Comparison of ENCODE assay signal across 16 cellular contexts in the genomic region with DNA sequence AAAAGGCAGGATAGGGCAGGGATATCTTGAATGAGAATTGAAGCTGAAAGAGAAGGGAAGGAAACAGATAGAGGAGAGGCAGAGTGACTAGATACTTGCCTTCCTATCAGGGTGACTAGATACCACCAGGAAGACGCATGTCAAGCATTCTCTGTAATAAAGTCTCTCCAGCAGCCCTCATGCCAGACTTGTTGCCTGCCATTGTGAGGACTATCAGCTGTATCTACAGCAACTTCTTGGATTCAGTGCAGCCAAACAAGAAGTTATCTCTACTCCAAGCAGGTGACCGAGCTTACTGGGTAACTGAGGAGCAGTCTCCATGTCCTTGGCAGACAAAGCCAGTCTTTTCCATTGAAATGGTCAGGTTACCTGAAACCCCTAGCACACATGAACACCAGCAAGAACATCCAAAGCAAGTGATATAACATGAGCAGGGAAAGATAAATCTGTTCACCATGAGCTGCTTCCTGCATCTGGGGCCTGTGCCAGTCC. TPM values are rescaled to one million over a fixed set of nuclear protein-coding genes. Genes with fewer than 3 reads are reported as not detected.
DNase-seq lines count a peak whose midpoint lies in the region; ATAC-seq and TF ChIP-seq lines count a peak whose summit lies in the region.
"Had no signal": no experiment of that assay in that cellular context is flagged by ENCODE, and none has a peak within 500 bp of the region (broad histone marks: within the 10 kb centered on the region; RNA-seq: fewer than 3 reads in every experiment).

No MANE protein-coding gene starts in this region.

- H3K27ac Mint-ChIP-seq in activated T-cell treated with anti-CD3 and anti-CD28 coated beads, Interleukin-2, amount 50 U/mL, for 24 hours = peak overlapping the region; percentile 87
- H3K27ac Mint-ChIP-seq in activated naive CD8-positive, alpha-beta T cell treated with anti-CD3 and anti-CD28 coated beads for 36 hours = peak overlapping the region; percentile 47
- H3K27ac Mint-ChIP-seq in progenitor cell of endocrine pancreas = no peak overlapping the region

- no peaks in the 10 kb centered on the region for H3K36me3 ChIP-seq in stomach
- H3K36me3 ChIP-seq: neutrophil, upper lobe of right lung, WERI-Rb-1 had no signal

- intact Hi-C loops in stomach (cut with DNase I; ENCODE audit: low total_unique reads) = no loop called here
- intact Hi-C loops in lower leg skin (cut with DNase I; ENCODE audit: low total_unique reads) = no loop called here

- H3K4me3 ChIP-seq in stomach (no peak overlapping the region), lower leg skin (ENCODE audit: low read depth, poor library complexity, severe bottlenecking) (no peak overlapping the region)
- H3K4me3 ChIP-seq: upper lobe of right lung had no signal

- no peaks in the 10 kb centered on the region for H3K27me3 ChIP-seq in stomach
- H3K27me3 ChIP-seq: upper lobe of right lung had no signal

- H3K27me3 Mint-ChIP-seq in activated T-cell treated with anti-CD3 and anti-CD28 coated beads, Interleukin-2, amount 50 U/mL, for 24 hours = peaks cover 44% of the 10 kb centered on the region
- peaks cover 48% of the 10 kb centered on the region for H3K27me3 Mint-ChIP-seq in activated naive CD8-positive, alpha-beta T cell treated with anti-CD3 and anti-CD28 coated beads for 36 hours
- no peaks in the 10 kb centered on the region for H3K27me3 Mint-ChIP-seq in progenitor cell of endocrine pancreas

- TF ChIP-seq POLR2A in stomach (IDR thresholded peaks at IDR 0.05) (no peak), lower leg skin (IDR thresholded peaks at IDR 0.05) (no peak)

- no peak for ATAC-seq in GM19328 (IDR thresholded peaks at IDR 0.05; ENCODE audit: unreplicated experiment)

- H3K4me1 Mint-ChIP-seq in activated T-cell treated with anti-CD3 and anti-CD28 coated beads, Interleukin-2, amount 50 U/mL, for 24 hours (ENCODE audit: low read depth) = peaks cover 40% of the 10 kb centered on the region
- peaks cover 20% of the 10 kb centered on the region for H3K4me1 Mint-ChIP-seq in activated naive CD8-positive, alpha-beta T cell treated with anti-CD3 and anti-CD28 coated beads for 36 hours
- H3K4me1 Mint-ChIP-seq in progenitor cell of endocrine pancreas (ENCODE audit: low read depth) = peaks cover 34% of the 10 kb centered on the region

- H3K27ac ChIP-seq in stomach = peak overlapping the region; percentile 58 to 89 (median 79)
- H3K27ac ChIP-seq: neutrophil, upper lobe of right lung, WERI-Rb-1 had no signal

- no peaks in the 10 kb centered on the region for H3K9me3 Mint-ChIP-seq in activated T-cell treated with anti-CD3 and anti-CD28 coated beads, Interleukin-2, amount 50 U/mL, for 24 hours
- peaks cover 1% of the 10 kb centered on the region for H3K9me3 Mint-ChIP-seq in activated naive CD8-positive, alpha-beta T cell treated with anti-CD3 and anti-CD28 coated beads for 36 hours
- H3K9me3 Mint-ChIP-seq in progenitor cell of endocrine pancreas (ENCODE audit: low read depth) = no peaks in the 10 kb centered on the region
- H3K9me3 Mint-ChIP-seq: H9 had no signal

- TF ChIP-seq CTCF in stomach (IDR thresholded peaks at IDR 0.05) (no peak), lower leg skin (IDR thresholded peaks at IDR 0.05) (no peak), progenitor cell of endocrine pancreas (IDR thresholded peaks at IDR 0.05; ENCODE audit: unreplicated experiment) (no peak)

- no peak for TF ChIP-seq EP300 in stomach (IDR thresholded peaks at IDR 0.05)

- no peak for DNase-seq in activated T-cell treated with anti-CD3 and anti-CD28 coated beads, Interleukin-2, amount 50 U/mL, for 24 hours
- DNase-seq in activated T-cell treated with anti-CD3 and anti-CD28 coated beads, Interleukin-2, amount 50 U/mL, for 1 hour = no peak
- no peak for DNase-seq in activated naive CD8-positive, alpha-beta T cell treated with anti-CD3 and anti-CD28 coated beads for 36 hours
- DNase-seq in kidney glomerular epithelial cell (lab: John Stamatoyannopoulos, UW) (peak; percentile 38), stomach (no peak), lower leg skin (ENCODE audit: low spot score in 2 of 2) (no peak), progenitor cell of endocrine pancreas (ENCODE audit: low spot score, unreplicated experiment) (no peak)
- DNase-seq: H9, Karpas-422, NCI-H1694, NCI-H526, SHP77, upper lobe of right lung, WERI-Rb-1 had no signal

- no peaks in the 10 kb centered on the region for H3K36me3 Mint-ChIP-seq in activated T-cell treated with anti-CD3 and anti-CD28 coated beads, Interleukin-2, amount 50 U/mL, for 24 hours (ENCODE audit: low read depth)
- no peaks in the 10 kb centered on the region for H3K36me3 Mint-ChIP-seq in activated naive CD8-positive, alpha-beta T cell treated with anti-CD3 and anti-CD28 coated beads for 36 hours
- H3K36me3 Mint-ChIP-seq in progenitor cell of endocrine pancreas (ENCODE audit: insufficient read depth) = peaks cover 4% of the 10 kb centered on the region

- WGBS in stomach, 5 donors = 41 to 63% (median 51%) methylated on average over 2 of the region's 2 CpGs
- WGBS in lower leg skin, 2 donors = 69 to 70% methylated on average over 2 of the region's 2 CpGs

- H3K9me3 ChIP-seq in stomach = no peaks in the 10 kb centered on the region
- H3K9me3 ChIP-seq: neutrophil, upper lobe of right lung had no signal

- peaks cover 24 to 91% (median 53%) of the 10 kb centered on the region in 4 donors for H3K4me1 ChIP-seq in stomach

- no peak overlapping the region for H3K4me3 Mint-ChIP-seq in activated T-cell treated with anti-CD3 and anti-CD28 coated beads, Interleukin-2, amount 50 U/mL, for 24 hours
- H3K4me3 Mint-ChIP-seq in activated naive CD8-positive, alpha-beta T cell treated with anti-CD3 and anti-CD28 coated beads for 36 hours = no peak overlapping the region
- H3K4me3 Mint-ChIP-seq in progenitor cell of endocrine pancreas (ENCODE audit: low read depth) = no peak overlapping the region
- H3K4me3 Mint-ChIP-seq: H9 had no signal

RNA-seq across cellular contexts. Expression of gene SH3RF2, which starts 9.3 kb away (rescaled TPM):
- total RNA-seq in activated naive CD8-positive, alpha-beta T cell treated with anti-CD3 and anti-CD28 coated beads for 36 hours = not detected
- 10 to 100 TPM; 35.6 to 62.0 (median 46.9) TPM for total RNA-seq in stomach
- polyA plus RNA-seq in stomach = 10 to 100 TPM; 20.8 to 23.2 (median 23.1) TPM
- 100 to 1,000 TPM; 109 to 169 (median 121) TPM for total RNA-seq in lower leg skin
- 16.7 and 17.6 TPM in 2 replicates for total RNA-seq in progenitor cell of endocrine pancreas

Comparison
In these comparisons a context has a peak if more than half of its experiments do, and no peak if none do; other contexts are left out.
1. RNA of gene SH3RF2, which starts 9.3 kb away (total RNA-seq): 109 to 169 TPM in lower leg skin, 35.6 to 62.0 TPM in stomach and 16.7 to 17.6 TPM in progenitor cell of endocrine pancreas; not detected in activated naive CD8-positive, alpha-beta T cell treated with anti-CD3 and anti-CD28 coated beads for 36 hours; every median in the first group is over 10 times any median in the second.